ENCODE assay signal across 1 cellular context in genomic region chr13:38630780-38631179, GRCh38.
TF ChIP-seq lines count a peak whose summit lies in the region.

No MANE protein-coding gene starts in this region.

TF ChIP-seq in GM23338, 12 proteins besides CTCF, POLR2A, EP300 and RAD21 (continued from another document):
- no peak for TF ChIP-seq ZNF462 (CRISPR knock-in tag; IDR thresholded peaks at IDR 0.05)
- TF ChIP-seq ETS1 (IDR thresholded peaks at IDR 0.05) = no peak
- TF ChIP-seq REST (IDR thresholded peaks at IDR 0.05; ENCODE audit: unreplicated experiment) = no peak
- no peak for TF ChIP-seq ZNF114 (CRISPR knock-in tag; IDR thresholded peaks at IDR 0.05)
- no peak for TF ChIP-seq EZH2 (IDR thresholded peaks at IDR 0.05; ENCODE audit: low read depth, unreplicated experiment)
- no peak for TF ChIP-seq JUNB (IDR thresholded peaks at IDR 0.05; ENCODE audit: unreplicated experiment)
- TF ChIP-seq ZNF331 (CRISPR knock-in tag; IDR thresholded peaks at IDR 0.05; ENCODE audit: low read depth) = no peak
- TF ChIP-seq NANOG (IDR thresholded peaks at IDR 0.05; ENCODE audit: borderline replicate concordance) = no peak
TF ChIP-seq in GM23338: peak in this region for 0.
